Comparison of ENCODE assay signal across 30 cellular contexts in genomic region chr6:151549790-151550189, GRCh38. TPM values are rescaled to one million over a fixed set of nuclear protein-coding genes. Genes with fewer than 3 reads are reported as not detected.
"Had no signal": no experiment of that assay in that cellular context is flagged by ENCODE, and none has a peak within 500 bp of the region (broad histone marks: within the 10 kb centered on the region; RNA-seq: fewer than 3 reads in every experiment).

No MANE protein-coding gene starts in this region.

- DNase-seq: islet precursor cell; left ventricle myocardium superior; lower lobe of right lung; mammary epithelial cell; mesenchymal stem cell; naive thymus-derived CD8-positive, alpha-beta T cell; nucleus accumbens; pancreas; posterior cingulate gyrus; retina; right cardiac atrium; sigmoid colon; stimulated activated CD4-positive, alpha-beta T cell treated with anti-CD3 and anti-CD28 coated beads, Interleukin-1b, Interleukin-23, amount 100 ng/mL, for 48 hours; stimulated activated CD4-positive, alpha-beta T cell treated with anti-CD3 and anti-CD28 coated beads, Interleukin-2, amount 100 ng/mL, for 48 hours; stimulated activated CD4-positive, alpha-beta T cell treated with anti-CD3 and anti-CD28 coated beads, Interleukin-4, amount 100 ng/mL, for 4 hours; stimulated activated CD8-positive, alpha-beta memory T cell treated with anti-CD3 and anti-CD28 coated beads, Interleukin-4, amount 100 ng/mL, for 48 hours; stimulated activated naive CD4-positive, alpha-beta T cell treated with Interleukin-2 at 50 U/mL for 16 hours; stimulated activated naive CD8-positive, alpha-beta T cell treated with anti-CD3 and anti-CD28 coated beads, Interleukin-15, amount 100 ng/mL, for 72 hours; tibial artery; trophoblast cell; upper lobe of right lung had no signal

- H3K9me3 ChIP-seq: pancreas, prostate gland, sigmoid colon, upper lobe of right lung had no signal

- H3K36me3 ChIP-seq: lower lobe of right lung, pancreas, prostate gland, sigmoid colon, thoracic aorta, tibial artery, upper lobe of right lung had no signal

- H3K9me3 Mint-ChIP-seq: neural crest cell had no signal

- H3K27ac Mint-ChIP-seq: naive thymus-derived CD8-positive, alpha-beta T cell; nephron; stimulated activated memory B cell treated with anti-CD40 and anti-IgM and Interleukin-4, amounts not matched to agents 10 μg/mL and 1 μg/mL and 100 μg/mL, for 72 hours; stimulated activated naive CD8-positive, alpha-beta T cell treated with anti-CD3 and anti-CD28 coated beads, Interleukin-15, amount 100 ng/mL, for 72 hours had no signal

- H3K4me1 Mint-ChIP-seq: neural crest cell; stimulated activated memory B cell treated with anti-CD40 and anti-IgM and Interleukin-4, amounts not matched to agents 10 μg/mL and 1 μg/mL and 100 μg/mL, for 72 hours; stimulated activated naive CD8-positive, alpha-beta T cell treated with anti-CD3 and anti-CD28 coated beads, Interleukin-15, amount 100 ng/mL, for 72 hours had no signal

- H3K27ac ChIP-seq: hepatocyte, lower lobe of right lung, pancreas, prostate gland, sigmoid colon, thoracic aorta, tibial artery, upper lobe of right lung had no signal

- H3K4me2 ChIP-seq: hepatocyte, smooth muscle cell had no signal

- H3K27me3 ChIP-seq: hepatocyte, pancreas, sigmoid colon, tibial artery, upper lobe of right lung had no signal

- H3K4me3 Mint-ChIP-seq: naive thymus-derived CD8-positive, alpha-beta T cell; nephron; neural crest cell; stimulated activated memory B cell treated with anti-CD40 and anti-IgM and Interleukin-4, amounts not matched to agents 10 μg/mL and 1 μg/mL and 100 μg/mL, for 72 hours; stimulated activated naive CD8-positive, alpha-beta T cell treated with anti-CD3 and anti-CD28 coated beads, Interleukin-15, amount 100 ng/mL, for 72 hours had no signal

- H3K79me2 ChIP-seq: hepatocyte had no signal

- H3K27me3 Mint-ChIP-seq: stimulated activated naive CD8-positive, alpha-beta T cell treated with anti-CD3 and anti-CD28 coated beads, Interleukin-15, amount 100 ng/mL, for 72 hours had no signal

- H3K4me1 ChIP-seq: pancreas, prostate gland, sigmoid colon, tibial artery, upper lobe of right lung had no signal

- ATAC-seq: left ventricle myocardium superior; lower lobe of right lung; naive thymus-derived CD8-positive, alpha-beta T cell; pancreas; right cardiac atrium; stimulated activated memory B cell treated with anti-CD40 and anti-IgM and Interleukin-4, amounts not matched to agents 10 μg/mL and 1 μg/mL and 100 μg/mL, for 72 hours; stimulated activated naive CD8-positive, alpha-beta T cell treated with anti-CD3 and anti-CD28 coated beads, Interleukin-15, amount 100 ng/mL, for 72 hours; upper lobe of right lung had no signal

- FAIRE-seq: pancreas, urothelium cell line had no signal

- H3K4me3 ChIP-seq: hepatocyte, lower lobe of right lung, pancreas, prostate gland, sigmoid colon, smooth muscle cell, thoracic aorta, tibial artery, upper lobe of right lung had no signal

- H2AFZ ChIP-seq: hepatocyte had no signal

- H3K36me3 Mint-ChIP-seq: stimulated activated memory B cell treated with anti-CD40 and anti-IgM and Interleukin-4, amounts not matched to agents 10 μg/mL and 1 μg/mL and 100 μg/mL, for 72 hours had no signal

RNA-seq across cellular contexts. Expression of gene CCDC170, which starts 56.0 kb away (rescaled TPM):
- total RNA-seq: kidney epithelial cell; mammary epithelial cell; naive thymus-derived CD8-positive, alpha-beta T cell had no signal
